8 cellular contexts compared by ENCODE assay signal in genomic region chr17:30363715-30364202, GRCh38. TPM values are rescaled to one million over a fixed set of nuclear protein-coding genes. Genes with fewer than 3 reads are reported as not detected.
A peak's percentile ranks its signal among the peaks of the same experiment; 100 is the strongest.
DNase-seq lines count a peak whose midpoint lies in the region; ATAC-seq and TF ChIP-seq lines count a peak whose summit lies in the region.

No MANE protein-coding gene starts in this region.

- POLR2A ChIA-PET in CD8-positive, alpha-beta T cell (lab: Charles Lee): interaction anchor here (0.6 to 1.5 kb wide), 9 partner anchors 15 to 739 kb away, joined by 3 to 19 read pairs (median 3); partner anchors contain the start of genes BLMH and CPD

- TF ChIP-seq CTCF in CD8-positive, alpha-beta T cell (IDR thresholded peaks at IDR 0.05): no peak
- no peak for TF ChIP-seq CTCF in foreskin fibroblast (IDR thresholded peaks at IDR 0.05; ENCODE audit: low read depth, low read length)

- no peaks in the 10 kb centered on the region for H3K9me3 ChIP-seq in CD8-positive, alpha-beta T cell (ENCODE audit: low read length)
- H3K9me3 ChIP-seq in MG63: peaks cover 5% of the 10 kb centered on the region

- DNase-seq in CD8-positive, alpha-beta T cell: peak; percentile 43 to 85 (median 72)
- DNase-seq in HT1080 (ENCODE audit: low read depth) (peak; percentile 83), foreskin fibroblast (peak; percentile 90 to 91), MG63 (no peak), middle frontal gyrus (ENCODE audit: extremely low spot score, low spot score) (no peak)
- DNase-seq in activated CD4-positive, alpha-beta T cell treated with anti-CD3 and anti-CD28 coated beads, Interleukin-2, amount 50 U/mL, for 24 hours (ENCODE audit: low read depth in 1 of 2, low spot score in 1 of 2): peak; percentile 48 to 92
- DNase-seq in stimulated activated CD8-positive, alpha-beta memory T cell treated with anti-CD3 and anti-CD28 coated beads, Interleukin-15, amount 100 ng/mL, for 1 hour (ENCODE audit: low read depth): peak; percentile 42

- peaks cover 37% of the 10 kb centered on the region for H3K4me1 Mint-ChIP-seq in CD8-positive, alpha-beta T cell (ENCODE audit: low read depth)

- CTCF ChIA-PET in CD8-positive, alpha-beta T cell (lab: Charles Lee): interaction anchor here (0.9 to 3.1 kb wide), 7 partner anchors 19 to 259 kb away, joined by 3 to 12 read pairs (median 4); no protein-coding TSS in a partner anchor

- peaks cover 5% of the 10 kb centered on the region for H3K9me3 Mint-ChIP-seq in CD8-positive, alpha-beta T cell

- H3K4me3 Mint-ChIP-seq in CD8-positive, alpha-beta T cell: peak overlapping the region; percentile 52

- peak overlapping the region; percentile 70 for H3K27ac Mint-ChIP-seq in CD8-positive, alpha-beta T cell

- ATAC-seq in CD8-positive, alpha-beta T cell: peak; percentile 84
- ATAC-seq in GM21515 (IDR thresholded peaks at IDR 0.05; ENCODE audit: unreplicated experiment): peak; percentile 85

- peaks cover 27% of the 10 kb centered on the region for H3K4me1 ChIP-seq in CD8-positive, alpha-beta T cell (ENCODE audit: insufficient read depth, low read length)

- H3K36me3 Mint-ChIP-seq in CD8-positive, alpha-beta T cell: no peaks in the 10 kb centered on the region

- intact Hi-C loops in CD8-positive, alpha-beta T cell (cut with DNase I, micrococcal nuclease): loop anchor here (1.0 kb wide), 1 partner anchor 15 kb away; the partner anchor contains the start of gene CPD (in 2 of the 2)

- H3K36me3 ChIP-seq in CD8-positive, alpha-beta T cell (ENCODE audit: insufficient read depth, low read length): no peaks in the 10 kb centered on the region
- no peaks in the 10 kb centered on the region for H3K36me3 ChIP-seq in MG63

- H3K27ac ChIP-seq in CD8-positive, alpha-beta T cell (ENCODE audit: low read depth, low read length): no peak overlapping the region

- H3K4me3 ChIP-seq in CD8-positive, alpha-beta T cell (ENCODE audit: low read depth, low read length): no peak overlapping the region
- H3K4me3 ChIP-seq in foreskin fibroblast (ENCODE audit: low read depth in 1 of 2, low read length in 2 of 2): no peak overlapping the region
- no peak overlapping the region for H3K4me3 ChIP-seq in MG63

- H3K27me3 ChIP-seq in CD8-positive, alpha-beta T cell (ENCODE audit: insufficient read depth, low read length): no peaks in the 10 kb centered on the region
- H3K27me3 ChIP-seq in MG63: no peaks in the 10 kb centered on the region

- no peaks in the 10 kb centered on the region for H3K27me3 Mint-ChIP-seq in CD8-positive, alpha-beta T cell (ENCODE audit: low read depth)

RNA-seq across cellular contexts. Expression of gene CPD, which starts 15.0 kb away (rescaled TPM):
- total RNA-seq in CD8-positive, alpha-beta T cell: 10 to 100 TPM; 40.9 to 42.1 TPM
- total RNA-seq in HT1080 (2014; rRNA removed; shearing (Covaris generic)): 30.8 and 55.9 TPM in 2 replicates
- polyA plus RNA-seq in HT1080 (2015; cell fraction: cytosol; rRNA removed): 12.7 and 15.7 TPM in 2 replicates
- polyA plus RNA-seq in HT1080 (2015; cell fraction: nucleus; rRNA removed): 44.5 and 44.6 TPM in 2 replicates
- total RNA-seq in MG63 (2014; rRNA removed; shearing (Covaris generic); ENCODE audit: low replicate concordance): 38.8 and 46.3 TPM in 2 replicates

RNA-seq across cellular contexts. Expression of gene TMIGD1, which starts 29.9 kb away (rescaled TPM):
- total RNA-seq in CD8-positive, alpha-beta T cell: not detected
- total RNA-seq in HT1080 (2014; rRNA removed; shearing (Covaris generic)): not detected in 2 replicates
- polyA plus RNA-seq in HT1080 (2015; cell fraction: cytosol; rRNA removed): not detected in 2 replicates
- polyA plus RNA-seq in HT1080 (2015; cell fraction: nucleus; rRNA removed): not detected in 2 replicates
- total RNA-seq in MG63 (2014; rRNA removed; shearing (Covaris generic); ENCODE audit: low replicate concordance): not detected in 2 replicates

Comparison
In these comparisons a context has a peak if more than half of its experiments do, and no peak if none do; other contexts are left out.
1. DNase-seq: peak in CD8-positive, alpha-beta T cell (7 of 7), HT1080 (single experiment), activated CD4-positive, alpha-beta T cell treated with anti-CD3 and anti-CD28 coated beads, Interleukin-2, amount 50 U/mL, for 24 hours (2 of 2), foreskin fibroblast (2 of 2) and stimulated activated CD8-positive, alpha-beta memory T cell treated with anti-CD3 and anti-CD28 coated beads, Interleukin-15, amount 100 ng/mL, for 1 hour (single experiment); none in MG63 (single experiment) and middle frontal gyrus (single experiment).